Comparison of ENCODE assay signal across 23 cellular contexts in the genomic region with DNA sequence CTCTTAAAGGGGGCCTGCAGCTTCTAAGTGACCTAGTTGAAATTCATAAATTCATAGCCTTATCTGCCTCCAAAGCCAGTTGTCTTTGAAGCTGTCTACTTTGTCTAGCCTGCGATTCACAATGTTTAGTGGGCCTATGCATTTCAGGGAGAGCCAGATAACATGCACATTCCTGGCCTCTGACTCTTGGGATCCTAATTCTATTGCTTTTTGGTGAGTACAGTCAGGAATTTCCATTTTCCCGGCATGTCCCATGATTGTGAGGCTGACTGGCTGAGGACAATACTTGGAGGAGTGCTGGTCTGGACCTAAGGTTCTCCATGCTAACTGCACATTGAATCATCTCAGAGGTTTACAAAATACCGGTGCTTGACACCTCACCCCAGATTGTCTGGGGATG.
DNase-seq lines count a peak whose midpoint lies in the region; ATAC-seq, FAIRE-seq and TF ChIP-seq lines count a peak whose summit lies in the region.
"Had no signal": no experiment of that assay in that cellular context is flagged by ENCODE, and none has a peak within 500 bp of the region (broad histone marks: within the 10 kb centered on the region; RNA-seq: fewer than 3 reads in every experiment).

No MANE protein-coding gene starts in this region.

- no peaks in the 10 kb centered on the region for H3K79me2 ChIP-seq in trophoblast cell (ENCODE audit: control insufficient read depth, insufficient read depth, low read length, poor library complexity)

- intact Hi-C loops in heart right ventricle (cut with DNase I) = no loop called here

- H4K8ac ChIP-seq in trophoblast cell (ENCODE audit: low read depth, low read length) = no peak overlapping the region

- H3K9me3 ChIP-seq in trophoblast cell (ENCODE audit: insufficient read depth, low read depth, low read length) = no peaks in the 10 kb centered on the region
- H3K9me3 ChIP-seq in heart right ventricle = no peaks in the 10 kb centered on the region
- H3K9me3 ChIP-seq: HAP-1 had no signal

- H4K91ac ChIP-seq in trophoblast cell (ENCODE audit: low read depth, low read length) = no peak overlapping the region

- no peak overlapping the region for H3K14ac ChIP-seq in trophoblast cell (ENCODE audit: low read length)

- H2BK5ac ChIP-seq in trophoblast cell (ENCODE audit: low read depth, low read length, poor library complexity) = no peak overlapping the region

- H3K4me1 ChIP-seq in trophoblast cell (ENCODE audit: control insufficient read depth in 1 of 2, insufficient read depth in 2 of 2, low read length in 2 of 2) = no peaks in the 10 kb centered on the region
- no peaks in the 10 kb centered on the region for H3K4me1 ChIP-seq in heart right ventricle
- H3K4me1 ChIP-seq: HAP-1 had no signal

- ATAC-seq in heart right ventricle (no peak), GM18517 (IDR thresholded peaks at IDR 0.05; ENCODE audit: unreplicated experiment) (no peak), HG03097 (IDR thresholded peaks at IDR 0.05; ENCODE audit: low FRiP score, unreplicated experiment) (no peak)
- ATAC-seq: GM12878 had no signal

- H3K4me2 ChIP-seq in trophoblast cell (ENCODE audit: low read length) = no peak overlapping the region

- DNase-seq in EL = peak; percentile 10
- peak; percentile 43 for DNase-seq in astrocyte of the hippocampus (ENCODE audit: low read depth, low spot score)
- DNase-seq in glomerular visceral epithelial cell (ENCODE audit: extremely low spot score) = peak; percentile 1
- DNase-seq in trophoblast cell = peak in 1 of 2 donors; percentile 10
- DNase-seq in heart right ventricle = no peak
- DNase-seq in GM19239 (ENCODE audit: insufficient read length, low spot score) = no peak
- DNase-seq: AML-193; C1 segment of cervical spinal cord; CD8-positive, alpha-beta memory T cell; GM23248; KBM-7; NCI-H1092; NCI-H1436 treated with DMSO at 0.1 percent for 48 hours; NCI-H2029; NCI-H2227 treated with DMSO at 0.1 percent for 48 hours; NCI-H510A treated with DMSO at 0.1 percent for 48 hours; NCI-H748 treated with DMSO at 0.1 percent for 48 hours; SHP77 treated with DMSO at 0.1 percent for 48 hours had no signal

- H3K79me1 ChIP-seq in trophoblast cell (ENCODE audit: low read length) = peaks cover 1% of the 10 kb centered on the region

- no peak overlapping the region for H2BK120ac ChIP-seq in trophoblast cell (ENCODE audit: insufficient read depth, low read length, poor library complexity)

- H3K4me3 ChIP-seq in trophoblast cell (ENCODE audit: low read depth, low read length) (no peak overlapping the region), heart right ventricle (no peak overlapping the region)
- H3K4me3 ChIP-seq: GM12878, GM23248, HAP-1 had no signal

- H3K23ac ChIP-seq in trophoblast cell (ENCODE audit: low read length) = no peak overlapping the region

- TF ChIP-seq CTCF in heart right ventricle (IDR thresholded peaks at IDR 0.05) = no peak

- WGBS in trophoblast cell (ENCODE audit: extremely low coverage, insufficient coverage, insufficient read length) = no CpG with 5 or more reads among the region's 3 CpGs
- WGBS in heart right ventricle, 2 donors = 68 to 70% methylated on average over 3 of the region's 3 CpGs

- H3K18ac ChIP-seq in trophoblast cell (ENCODE audit: low read length) = no peak overlapping the region

- no peak overlapping the region for H3K9ac ChIP-seq in trophoblast cell (ENCODE audit: low read length)
- H3K9ac ChIP-seq: GM23248 had no signal

- no peak overlapping the region for H2AK5ac ChIP-seq in trophoblast cell (ENCODE audit: low read length)

- H3K27ac ChIP-seq in trophoblast cell (ENCODE audit: low read depth, low read length) (peak overlapping the region; percentile 21), heart right ventricle (no peak overlapping the region)
- H3K27ac ChIP-seq: GM23248, RWPE1 had no signal

- no peak overlapping the region for H2BK12ac ChIP-seq in trophoblast cell (ENCODE audit: low read length)

- no peaks in the 10 kb centered on the region for H3K27me3 ChIP-seq in trophoblast cell (ENCODE audit: insufficient read depth, low read length)
- peaks cover 0 to 9% (median 0%) of the 10 kb centered on the region in 7 donors for H3K27me3 ChIP-seq in heart right ventricle

- no peak overlapping the region for H3K4ac ChIP-seq in trophoblast cell (ENCODE audit: low read depth, low read length)

- no peak for FAIRE-seq in GM19239 (lab: Jason Lieb, UNC)
- FAIRE-seq: GM12878 had no signal

- no peak overlapping the region for H4K12ac ChIP-seq in trophoblast cell (ENCODE audit: low read depth, low read length)

- H2AFZ ChIP-seq in trophoblast cell (ENCODE audit: insufficient read depth, low read length, poor library complexity) = no peak overlapping the region
- H2AFZ ChIP-seq: GM23248 had no signal

- H3K36me3 ChIP-seq in trophoblast cell (ENCODE audit: control insufficient read depth in 1 of 2, insufficient read depth in 2 of 2, low read length in 2 of 2) (no peaks in the 10 kb centered on the region), heart right ventricle (no peaks in the 10 kb centered on the region)
- H3K36me3 ChIP-seq: HAP-1 had no signal

Comparison
In these comparisons a context has a peak if more than half of its experiments do, and no peak if none do; other contexts are left out.
1. DNase-seq: peak in EL (single experiment), astrocyte of the hippocampus (single experiment) and glomerular visceral epithelial cell (single experiment); none in heart right ventricle (0 of 2) and GM19239 (single experiment).